28 cellular contexts compared by ENCODE assay signal in genomic region chr1:41880261-41880660, GRCh38. TPM values are rescaled to one million over a fixed set of nuclear protein-coding genes. Genes with fewer than 3 reads are reported as not detected.
DNase-seq lines count a peak whose midpoint lies in the region; ATAC-seq and TF ChIP-seq lines count a peak whose summit lies in the region.
"Had no signal": no experiment of that assay in that cellular context is flagged by ENCODE, and none has a peak within 500 bp of the region (broad histone marks: within the 10 kb centered on the region; RNA-seq: fewer than 3 reads in every experiment).

No MANE protein-coding gene starts in this region.

- peak overlapping the region; percentile 61 for H3K9ac ChIP-seq in DND-41 (ENCODE audit: low read depth, low read length)
- H3K9ac ChIP-seq: GM23248 had no signal

- TF ChIP-seq POLR2A in esophagus squamous epithelium (IDR thresholded peaks at IDR 0.05) = no peak

- DNase-seq in DND-41 (no peak), NCI-H2029 (lab: John Stamatoyannopoulos, UW) (peak; percentile 53), astrocyte of the spinal cord (ENCODE audit: low read depth, low spot score) (peak; percentile 43), posterior cingulate gyrus (no peak), esophagus squamous epithelium (lab: John Stamatoyannopoulos, UW) (no peak), NCI-H2081 (lab: John Stamatoyannopoulos, UW) (no peak)
- DNase-seq: ACHN; activated CD4-positive, alpha-beta T cell treated with anti-CD3 and anti-CD28 coated beads for 4 hours; activated naive CD4-positive, alpha-beta T cell treated with anti-CD3 and anti-CD28 coated beads, Interleukin-2, amount 50 U/mL, for 16 hours; activated T-cell treated with anti-CD3 and anti-CD28 coated beads for 4 hours; BE2C; DMS153; GDM1; GM23248; HFFc6; NCI-H1092 treated with DMSO at 0.1 percent for 48 hours; NCI-H187 treated with DMSO at 0.1 percent for 48 hours; NCI-H524; NK-92 treated with Interleukin-12 subunit alpha and Interleukin-12 subunit beta, amount 100 ng/mL, for 24 hours; SHP77; sigmoid colon; stimulated activated CD4-positive, alpha-beta T cell treated with anti-CD3 and anti-CD28 coated beads, Interleukin-15, amount 100 ng/mL, for 24 hours; transverse colon; WERI-Rb-1 had no signal

- H3K27ac ChIP-seq in C4-2B = peak overlapping the region; percentile 3; the same call in 1 of the 2 replicates
- peak overlapping the region; percentile 98 for H3K27ac ChIP-seq in DND-41 (ENCODE audit: low read length)
- H3K27ac ChIP-seq in esophagus squamous epithelium = no peak overlapping the region
- H3K27ac ChIP-seq: GM23248, sigmoid colon, transverse colon, WERI-Rb-1 had no signal

- intact Hi-C loops in posterior cingulate gyrus (cut with DNase I) = no loop called here
- intact Hi-C loops in esophagus squamous epithelium (cut with DNase I) = no loop called here

- H3K4me3 ChIP-seq in DND-41 (ENCODE audit: low read depth in 1 of 2, low read length in 2 of 2) = no peak overlapping the region; a peak in 1 of 4 replicates
- H3K4me3 ChIP-seq in astrocyte of the spinal cord (ENCODE audit: low read depth, low read length) = no peak overlapping the region
- H3K4me3 ChIP-seq in esophagus squamous epithelium = no peak overlapping the region
- H3K4me3 ChIP-seq: GM23248, sigmoid colon, transverse colon had no signal

- WGBS in esophagus squamous epithelium, 2 donors = 77 to 93% methylated on average over 3 to 4 of the region's 4 CpGs

- H3K36me3 ChIP-seq in DND-41 (ENCODE audit: insufficient read depth, low read length) (peaks cover 17% of the 10 kb centered on the region; the same call in 1 of the 2 replicates), esophagus squamous epithelium (no peaks in the 10 kb centered on the region)
- H3K36me3 ChIP-seq: BE2C, sigmoid colon, transverse colon, WERI-Rb-1 had no signal

- peaks cover 96% of the 10 kb centered on the region for H3K79me2 ChIP-seq in DND-41 (ENCODE audit: insufficient read depth, low read length)

- ATAC-seq in DND-41 (ENCODE audit: insufficient read depth, low read depth) (no peak), GM21576 (IDR thresholded peaks at IDR 0.05; ENCODE audit: unreplicated experiment) (no peak)
- ATAC-seq: left lobe of liver; stimulated activated effector memory CD8-positive, alpha-beta T cell treated with anti-CD3 and anti-CD28 coated beads, Interleukin-12 subunit alpha, Interleukin-12 subunit beta, amount 100 ng/mL, for 72 hours had no signal

- H3K27me3 ChIP-seq in DND-41 (ENCODE audit: insufficient read depth, low read length, poor library complexity) (no peaks in the 10 kb centered on the region), esophagus squamous epithelium (no peaks in the 10 kb centered on the region)
- H3K27me3 ChIP-seq: BE2C, sigmoid colon, transverse colon had no signal

- TF ChIP-seq CTCF in C4-2B (conservative IDR thresholded peaks at IDR 0.05) = no peak
- no peak for TF ChIP-seq CTCF in DND-41 (IDR thresholded peaks at IDR 0.05; ENCODE audit: borderline replicate concordance, extremely low read depth, low read length, poor library complexity, severe bottlenecking)
- TF ChIP-seq CTCF in astrocyte of the spinal cord (IDR thresholded peaks at IDR 0.05; ENCODE audit: low read depth, low read length) = no peak
- no peak for TF ChIP-seq CTCF in esophagus squamous epithelium (IDR thresholded peaks at IDR 0.05)

- H3K9me3 ChIP-seq in DND-41 (ENCODE audit: insufficient read depth, low read length, severe bottlenecking) = no peaks in the 10 kb centered on the region
- no peaks in the 10 kb centered on the region for H3K9me3 ChIP-seq in esophagus squamous epithelium
- H3K9me3 ChIP-seq: BE2C, sigmoid colon, transverse colon had no signal

- no peak overlapping the region for H2AFZ ChIP-seq in DND-41 (ENCODE audit: low read depth, low read length)
- H2AFZ ChIP-seq: GM23248 had no signal

- H3K4me1 ChIP-seq in DND-41 (ENCODE audit: insufficient read depth, low read length) (peaks cover 100% of the 10 kb centered on the region), esophagus squamous epithelium (peaks cover 0 to 11% (median 3%) of the 10 kb centered on the region in 3 donors)
- H3K4me1 ChIP-seq: BE2C had no signal

- in situ Hi-C loops in astrocyte of the spinal cord (cut with HindIII; ENCODE audit: low sequenced_read_pairs) = no loop called here

- H4K20me1 ChIP-seq in DND-41 (ENCODE audit: insufficient read depth, low read length) = no peaks in the 10 kb centered on the region

- peak overlapping the region; percentile 13; the same call in 1 of the 2 replicates for H3K4me2 ChIP-seq in DND-41 (ENCODE audit: insufficient read depth, low read length)

RNA-seq across cellular contexts. Expression of gene HIVEP3, which starts 38.5 kb away (rescaled TPM):
- total RNA-seq in esophagus squamous epithelium = 10 to 100 TPM in 1 of 4 donors, 1 to 10 TPM in 3; 3.2 to 11.0 (median 4.2) TPM

Comparison
In these comparisons a context has a peak if more than half of its experiments do, and no peak if none do; other contexts are left out.
1. H3K27ac ChIP-seq: peak in C4-2B (single experiment) and DND-41 (single experiment); none in esophagus squamous epithelium (0 of 4).
2. DNase-seq: peak in NCI-H2029 (single experiment) and astrocyte of the spinal cord (single experiment); none in DND-41 (single experiment), posterior cingulate gyrus (0 of 10), esophagus squamous epithelium (single experiment) and NCI-H2081 (0 of 2).